In genomic region chr2:25043241-25043867, GRCh38 we compare ENCODE assay signal across 8 cellular contexts. TPM values are rescaled to one million over a fixed set of nuclear protein-coding genes. Genes with fewer than 3 reads are reported as not detected.
A peak's percentile ranks its signal among the peaks of the same experiment; 100 is the strongest.
DNase-seq lines count a peak whose midpoint lies in the region; ATAC-seq and TF ChIP-seq lines count a peak whose summit lies in the region.

No MANE protein-coding gene starts in this region.

- TF ChIP-seq CTCF in heart left ventricle (IDR thresholded peaks at IDR 0.05) (no peak), type B pancreatic cell (conservative IDR thresholded peaks at IDR 0.05) (no peak), mucosa of descending colon (IDR thresholded peaks at IDR 0.05) (no peak)

- no peak for TF ChIP-seq POLR2A in heart left ventricle (IDR thresholded peaks at IDR 0.05)

- 34 to 51% (median 44%) methylated on average over 8 of the region's 8 CpGs for WGBS in heart left ventricle, 4 donors

- peaks cover 17% of the 10 kb centered on the region for H3K4me1 Mint-ChIP-seq in T-helper 2 cell treated with Interferon-gamma antibody and Interleukin-4, amounts not matched to agents 5 μg/mL and 100 μg/mL, for 36 hours (ENCODE audit: low read depth)
- H3K4me1 Mint-ChIP-seq in naive B cell: peaks cover 22 to 31% (median 24%) of the 10 kb centered on the region in 3 donors
- peaks cover 24% of the 10 kb centered on the region for H3K4me1 Mint-ChIP-seq in type B pancreatic cell (ENCODE audit: unreplicated experiment)

- no peaks in the 10 kb centered on the region for H3K36me3 Mint-ChIP-seq in T-helper 2 cell treated with Interferon-gamma antibody and Interleukin-4, amounts not matched to agents 5 μg/mL and 100 μg/mL, for 36 hours (ENCODE audit: low read depth)
- H3K36me3 Mint-ChIP-seq in naive B cell (no peaks in the 10 kb centered on the region), type B pancreatic cell (peaks cover 3% of the 10 kb centered on the region)

- ATAC-seq in heart left ventricle: no peak
- ATAC-seq in Right ventricle myocardium superior (ENCODE audit: poor library complexity): no peak
- no peak for ATAC-seq in naive B cell (ENCODE audit: low read depth in 2 of 2)
- no peak for ATAC-seq in HG02678 (IDR thresholded peaks at IDR 0.05; ENCODE audit: unreplicated experiment)
- ATAC-seq in mucosa of descending colon: no peak

- H3K36me3 ChIP-seq in heart left ventricle (no peaks in the 10 kb centered on the region), mucosa of descending colon (ENCODE audit: low read depth) (no peaks in the 10 kb centered on the region)

- peaks cover 48% of the 10 kb centered on the region for H3K27me3 Mint-ChIP-seq in T-helper 2 cell treated with Interferon-gamma antibody and Interleukin-4, amounts not matched to agents 5 μg/mL and 100 μg/mL, for 36 hours (ENCODE audit: low read depth)
- H3K27me3 Mint-ChIP-seq in naive B cell (peaks cover 32 to 50% (median 45%) of the 10 kb centered on the region in 3 donors), type B pancreatic cell (peaks cover 33% of the 10 kb centered on the region)

- H3K27ac Mint-ChIP-seq in T-helper 2 cell treated with Interferon-gamma antibody and Interleukin-4, amounts not matched to agents 5 μg/mL and 100 μg/mL, for 36 hours: no peak overlapping the region
- H3K27ac Mint-ChIP-seq in naive B cell (no peak overlapping the region), type B pancreatic cell (peak overlapping the region; percentile 68)

- peak overlapping the region; percentile 85 for H3K4me3 Mint-ChIP-seq in T-helper 2 cell treated with Interferon-gamma antibody and Interleukin-4, amounts not matched to agents 5 μg/mL and 100 μg/mL, for 36 hours
- H3K4me3 Mint-ChIP-seq in naive B cell (peak overlapping the region; percentile 58 to 90 (median 86)), type B pancreatic cell (peak overlapping the region; percentile 91)

- peak overlapping the region in 10 of 12 donors; percentile 79 to 97 (median 87) for H3K4me3 ChIP-seq in heart left ventricle
- no peak overlapping the region for H3K4me3 ChIP-seq in mucosa of descending colon

- no peak for DNase-seq in heart left ventricle
- DNase-seq in Right ventricle myocardium superior: no peak
- peak; percentile 37 for DNase-seq in T-helper 2 cell treated with Interferon-gamma antibody and Interleukin-4, amounts not matched to agents 5 μg/mL and 100 μg/mL, for 36 hours (ENCODE audit: low spot score)
- peak; percentile 23 for DNase-seq in cerebellar cortex (ENCODE audit: low spot score)
- DNase-seq in naive B cell: no peak
- DNase-seq in type B pancreatic cell (ENCODE audit: extremely low spot score, unreplicated experiment): no peak
- no peak for DNase-seq in mucosa of descending colon

- H3K4me1 ChIP-seq in heart left ventricle: peaks cover 0 to 26% (median 17%) of the 10 kb centered on the region in 12 donors
- peaks cover 14% of the 10 kb centered on the region for H3K4me1 ChIP-seq in mucosa of descending colon (ENCODE audit: low read depth)

- peaks cover 0 to 13% (median 0%) of the 10 kb centered on the region in 9 donors for H3K27me3 ChIP-seq in heart left ventricle

- peak overlapping the region in 5 of 12 donors; percentile 84 to 92 (median 89) for H3K27ac ChIP-seq in heart left ventricle

- H3K9me3 ChIP-seq in heart left ventricle (no peaks in the 10 kb centered on the region), mucosa of descending colon (no peaks in the 10 kb centered on the region)

- no peaks in the 10 kb centered on the region for H3K9me3 Mint-ChIP-seq in T-helper 2 cell treated with Interferon-gamma antibody and Interleukin-4, amounts not matched to agents 5 μg/mL and 100 μg/mL, for 36 hours
- H3K9me3 Mint-ChIP-seq in naive B cell (no peaks in the 10 kb centered on the region), type B pancreatic cell (no peaks in the 10 kb centered on the region)

- intact Hi-C loops in heart left ventricle (cut with DNase I) (loop anchor here (2.0 to 10.0 kb wide), 9 partner anchors 34 to 84 kb away; partner anchors contain the start of gene DNAJC27 (in 3 of the 10)), Right ventricle myocardium superior (cut with DNase I) (loop anchor here (5.0 to 10.0 kb wide), 2 partner anchors 56 to 81 kb away; no protein-coding TSS in a partner anchor), mucosa of descending colon (cut with DNase I, micrococcal nuclease) (no loop called here)

RNA-seq across cellular contexts. Expression of gene EFR3B, which starts 1.5 kb away (rescaled TPM):
- 10 to 100 TPM in 1 of 9 donors, 1 to 10 TPM in 8; 4.3 to 13.8 (median 6.3) TPM for total RNA-seq in heart left ventricle
- polyA plus RNA-seq in heart left ventricle: 1 to 10 TPM; 1.7 to 1.8 TPM
- total RNA-seq in Right ventricle myocardium superior: 3.8 TPM
- polyA plus RNA-seq in naive B cell (ENCODE audit: low read depth in 6 of 6): under 1 TPM in 2 of 6 donors, not detected in 4; 0.10 to 0.16 TPM
- 5.3 and 12.4 TPM in 2 replicates for total RNA-seq in type B pancreatic cell (ENCODE audit: low replicate concordance)
- total RNA-seq in mucosa of descending colon: 1 to 10 TPM; 1.0 to 2.8 (median 1.9) TPM

Comparison
In these comparisons a context has a peak if more than half of its experiments do, and no peak if none do; other contexts are left out.
1. DNase-seq: peak in T-helper 2 cell treated with Interferon-gamma antibody and Interleukin-4, amounts not matched to agents 5 μg/mL and 100 μg/mL, for 36 hours (single experiment) and cerebellar cortex (single experiment); none in heart left ventricle (0 of 5), Right ventricle myocardium superior (single experiment), naive B cell (single experiment), type B pancreatic cell (single experiment) and mucosa of descending colon (0 of 3).
2. intact Hi-C loops: an anchor here in heart left ventricle (2.0 to 10.0 kb wide) and Right ventricle myocardium superior (5.0 to 10.0 kb wide); none called in mucosa of descending colon.
3. Peak in every context shown above with its lines, with median percentiles within 50 percentile points of each other: H3K4me3 Mint-ChIP-seq.